In the genomic region with DNA sequence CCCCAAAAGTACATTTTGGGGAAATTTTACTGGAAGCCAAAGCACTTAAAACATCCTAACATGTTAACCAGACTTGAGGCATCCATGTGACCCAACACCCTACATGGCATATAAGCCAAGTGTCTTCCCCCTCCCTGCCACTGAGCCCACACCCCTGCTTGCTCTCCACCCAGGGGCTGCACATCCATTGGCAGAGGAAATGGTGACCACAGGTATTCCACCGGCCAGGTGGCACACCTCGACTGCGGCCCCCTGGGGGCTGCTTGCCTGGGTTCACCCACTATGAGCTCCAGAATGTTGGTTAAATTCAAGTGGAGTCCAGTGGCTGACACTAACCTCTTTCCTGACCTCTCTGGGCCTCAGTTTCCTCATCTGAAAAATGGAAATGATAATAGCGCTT, we compare ENCODE assay signal across 21 cellular contexts.
"Had no signal": no experiment of that assay in that cellular context is flagged by ENCODE, and none has a peak within 500 bp of the region (broad histone marks: within the 10 kb centered on the region; RNA-seq: fewer than 3 reads in every experiment).

No MANE protein-coding gene starts in this region.

- H3K27me3 ChIP-seq: MG63 had no signal

- H3K4me3 ChIP-seq: MG63 had no signal

- H3K9me3 ChIP-seq: MG63, SK-N-SH had no signal

- ATAC-seq: HepG2 had no signal

- H3K36me3 ChIP-seq: MG63 had no signal

- FAIRE-seq: HepG2, RCC 7860 had no signal

- DNase-seq: IMR-90, Karpas-422, KG1, MG63, NCI-H1092, NCI-H1105 treated with DMSO at 0.1 percent for 48 hours, NCI-H1417 treated with DMSO at 0.1 percent for 48 hours, NCI-H146, NCI-H1694 treated with DMSO at 0.1 percent for 48 hours, NCI-H1930, NCI-H2081, NCI-H2107, NCI-H2227 treated with DMSO at 0.1 percent for 48 hours, NCI-H524, NCI-H69, NCI-H774, RPMI8226, SHP77, SK-N-SH had no signal
